In genomic region chr6:88842320-88842719, GRCh38 we compare ENCODE assay signal across 17 cellular contexts.
"Had no signal": no experiment of that assay in that cellular context is flagged by ENCODE, and none has a peak within 500 bp of the region (broad histone marks: within the 10 kb centered on the region; RNA-seq: fewer than 3 reads in every experiment).

No MANE protein-coding gene starts in this region.

- H3K27me3 Mint-ChIP-seq: activated CD4-positive, alpha-beta memory T cell treated with anti-CD3 and anti-CD28 coated beads, Interleukin-2, amount 10 ng/mL, durations not matched to agents 7 days and 5 days; activated CD4-positive, alpha-beta T cell treated with anti-CD3 and anti-CD28 coated beads for 36 hours; activated T-cell treated with anti-CD3 and anti-CD28 coated beads, Interleukin-2, amount 50 U/mL, for 24 hours; naive thymus-derived CD8-positive, alpha-beta T cell; type B pancreatic cell had no signal

- ATAC-seq: activated CD4-positive, alpha-beta T cell treated with anti-CD3 and anti-CD28 coated beads for 36 hours; naive thymus-derived CD8-positive, alpha-beta T cell had no signal

- H3K9me3 Mint-ChIP-seq: type B pancreatic cell had no signal

- H3K27me3 ChIP-seq: heart left ventricle, neutrophil had no signal

- H3K4me3 ChIP-seq: heart left ventricle had no signal

- H3K9me3 ChIP-seq: neutrophil had no signal

- H3K4me1 Mint-ChIP-seq: activated CD4-positive, alpha-beta memory T cell treated with anti-CD3 and anti-CD28 coated beads, Interleukin-2, amount 10 ng/mL, durations not matched to agents 7 days and 5 days; naive thymus-derived CD8-positive, alpha-beta T cell had no signal

- H3K4me3 Mint-ChIP-seq: activated CD4-positive, alpha-beta memory T cell treated with anti-CD3 and anti-CD28 coated beads, Interleukin-2, amount 10 ng/mL, durations not matched to agents 7 days and 5 days; activated CD4-positive, alpha-beta T cell treated with anti-CD3 and anti-CD28 coated beads for 36 hours; activated T-cell treated with anti-CD3 and anti-CD28 coated beads, Interleukin-2, amount 50 U/mL, for 24 hours; naive thymus-derived CD8-positive, alpha-beta T cell; type B pancreatic cell had no signal

- DNase-seq: activated CD4-positive, alpha-beta memory T cell treated with anti-CD3 and anti-CD28 coated beads, Interleukin-2, amount 10 ng/mL, durations not matched to agents 7 days and 5 days; activated CD4-positive, alpha-beta T cell treated with anti-CD3 and anti-CD28 coated beads for 36 hours; activated gamma-delta T cell; activated T-cell treated with anti-CD3 and anti-CD28 coated beads, Interleukin-2, amount 50 U/mL, for 24 hours; caudate nucleus; heart left ventricle; left cardiac atrium; naive thymus-derived CD8-positive, alpha-beta T cell; retina; stimulated activated CD4-positive, alpha-beta T cell treated with anti-CD3 and anti-CD28 coated beads, Interleukin-2, amount 100 ng/mL, for 48 hours; stimulated activated naive CD4-positive, alpha-beta T cell; T-helper 1 cell; T1000 had no signal

- H3K27ac ChIP-seq: epithelial cell of prostate, neutrophil had no signal

- H3K27ac Mint-ChIP-seq: activated CD4-positive, alpha-beta memory T cell treated with anti-CD3 and anti-CD28 coated beads, Interleukin-2, amount 10 ng/mL, durations not matched to agents 7 days and 5 days; activated CD4-positive, alpha-beta T cell treated with anti-CD3 and anti-CD28 coated beads for 36 hours; activated naive CD4-positive, alpha-beta T cell treated with anti-CD3 and anti-CD28 coated beads, Interleukin-2, amount 50 U/mL, for 72 hours; activated T-cell treated with anti-CD3 and anti-CD28 coated beads, Interleukin-2, amount 50 U/mL, for 24 hours; type B pancreatic cell had no signal
